In genomic region chr2:170822885-170823799, GRCh38 we compare ENCODE assay signal across 11 cellular contexts. TPM values are rescaled to one million over a fixed set of nuclear protein-coding genes. Genes with fewer than 3 reads are reported as not detected.
A peak's percentile ranks its signal among the peaks of the same experiment; 100 is the strongest.
DNase-seq lines count a peak whose midpoint lies in the region; ATAC-seq and TF ChIP-seq lines count a peak whose summit lies in the region.
"Had no signal": no experiment of that assay in that cellular context is flagged by ENCODE, and none has a peak within 500 bp of the region (broad histone marks: within the 10 kb centered on the region; RNA-seq: fewer than 3 reads in every experiment).

No MANE protein-coding gene starts in this region.

- no peaks in the 10 kb centered on the region for H3K36me3 ChIP-seq in gastroesophageal sphincter

- peaks cover 86% of the 10 kb centered on the region for H3K27me3 ChIP-seq in CD4-positive, alpha-beta T cell (ENCODE audit: control insufficient read depth, insufficient read depth, low read length)
- H3K27me3 ChIP-seq in gastroesophageal sphincter = peaks cover 100% of the 10 kb centered on the region

- H3K4me1 ChIP-seq in gastroesophageal sphincter = peaks cover 0 to 57% (median 46%) of the 10 kb centered on the region in 3 donors

- TF ChIP-seq CTCF in CD4-positive, alpha-beta T cell (IDR thresholded peaks at IDR 0.05) = no peak
- TF ChIP-seq CTCF in gastroesophageal sphincter (IDR thresholded peaks at IDR 0.05) = no peak
- no peak for TF ChIP-seq CTCF in osteocyte (IDR thresholded peaks at IDR 0.05)

- intact Hi-C loops in CD4-positive, alpha-beta T cell (cut with DNase I, micrococcal nuclease) = no loop called here

- CTCF ChIA-PET in CD4-positive, alpha-beta T cell (lab: Charles Lee) = no interaction called here

- TF ChIP-seq EP300 in gastroesophageal sphincter (IDR thresholded peaks at IDR 0.05) = no peak

- no peaks in the 10 kb centered on the region for H3K9me3 ChIP-seq in CD4-positive, alpha-beta T cell (ENCODE audit: control insufficient read depth, low read length)
- no peaks in the 10 kb centered on the region for H3K9me3 ChIP-seq in gastroesophageal sphincter

- H3K36me3 Mint-ChIP-seq in CD4-positive, alpha-beta T cell (ENCODE audit: low read depth) = no peaks in the 10 kb centered on the region
- no peaks in the 10 kb centered on the region for H3K36me3 Mint-ChIP-seq in osteocyte (ENCODE audit: unreplicated experiment)

- POLR2A ChIA-PET in CD4-positive, alpha-beta T cell (lab: Charles Lee) = interaction anchor here (1.2 kb wide), 1 partner anchor 50 kb away, joined by 3 read pairs; no protein-coding TSS in a partner anchor

- peaks cover 93% of the 10 kb centered on the region for H3K27me3 Mint-ChIP-seq in CD4-positive, alpha-beta T cell
- peaks cover 86% of the 10 kb centered on the region for H3K27me3 Mint-ChIP-seq in osteocyte (ENCODE audit: unreplicated experiment)

- TF ChIP-seq POLR2A in gastroesophageal sphincter (IDR thresholded peaks at IDR 0.05) = no peak

- no peak for DNase-seq in CD4-positive, alpha-beta T cell
- DNase-seq in osteocyte (ENCODE audit: extremely low spot score, unreplicated experiment) = no peak
- DNase-seq in SIG-M5 treated with dmso at 0.1 percent for 504 hours (lab: John Stamatoyannopoulos, UW; ENCODE audit: unreplicated experiment) = no peak
- DNase-seq in NCI-H1092 treated with DMSO at 0.1 percent for 48 hours (lab: John Stamatoyannopoulos, UW) = no peak
- DNase-seq: islet precursor cell had no signal

- peaks cover 37% of the 10 kb centered on the region for H3K4me1 Mint-ChIP-seq in CD4-positive, alpha-beta T cell (ENCODE audit: low read depth)
- H3K4me1 Mint-ChIP-seq in osteocyte (ENCODE audit: unreplicated experiment) = peaks cover 31% of the 10 kb centered on the region

- peak overlapping the region in 1 of 2 donors; percentile 49 for H3K4me3 ChIP-seq in gastroesophageal sphincter

- H3K27ac Mint-ChIP-seq in CD4-positive, alpha-beta T cell = no peak overlapping the region
- H3K27ac Mint-ChIP-seq in osteocyte (ENCODE audit: unreplicated experiment) = no peak overlapping the region

- H3K27ac ChIP-seq in CD4-positive, alpha-beta T cell (ENCODE audit: low read depth, low read length) = no peak overlapping the region
- H3K27ac ChIP-seq in gastroesophageal sphincter = no peak overlapping the region
- H3K27ac ChIP-seq: KMS-11 had no signal

- H3K4me3 Mint-ChIP-seq in CD4-positive, alpha-beta T cell = peak overlapping the region; percentile 59
- peak overlapping the region; percentile 58 for H3K4me3 Mint-ChIP-seq in osteocyte (ENCODE audit: unreplicated experiment)

- ATAC-seq in CD4-positive, alpha-beta T cell (ENCODE audit: poor library complexity) = peak; percentile 9
- ATAC-seq in SK-N-SH treated with all-trans-retinoic acid at 6 μM for 48 hours (peak; percentile 53), gastroesophageal sphincter (peak; percentile 22), GM21737 (IDR thresholded peaks at IDR 0.05; ENCODE audit: unreplicated experiment) (no peak), GM19452 (IDR thresholded peaks at IDR 0.05; ENCODE audit: unreplicated experiment) (no peak)

- 7 to 10% methylated on average over 7 to 8 of the region's 60 CpGs for WGBS in gastroesophageal sphincter (ENCODE audit: low coverage in 1 of 2), 2 donors

- no peaks in the 10 kb centered on the region for H3K9me3 Mint-ChIP-seq in CD4-positive, alpha-beta T cell
- no peaks in the 10 kb centered on the region for H3K9me3 Mint-ChIP-seq in osteocyte (ENCODE audit: unreplicated experiment)

TF ChIP-seq in SK-N-SH treated with all-trans-retinoic acid at 6 μM for 48 hours, 23 proteins besides CTCF, POLR2A, EP300 and RAD21:
- no peak for TF ChIP-seq SNAI2 (CRISPR knock-in tag; IDR thresholded peaks at IDR 0.05)
- TF ChIP-seq ZC3H10 (CRISPR knock-in tag; IDR thresholded peaks at IDR 0.05) = no peak
- TF ChIP-seq OSR1 (CRISPR knock-in tag; IDR thresholded peaks at IDR 0.05) = no peak
- TF ChIP-seq ZFP30 (CRISPR knock-in tag; IDR thresholded peaks at IDR 0.05) = no peak
- no peak for TF ChIP-seq RARB (CRISPR knock-in tag; IDR thresholded peaks at IDR 0.05)
- no peak for TF ChIP-seq ZNF70 (CRISPR knock-in tag; IDR thresholded peaks at IDR 0.05)
- TF ChIP-seq POU6F1 (CRISPR knock-in tag; IDR thresholded peaks at IDR 0.05; ENCODE audit: borderline replicate concordance, low read depth) = no peak
- TF ChIP-seq ARNTL (CRISPR knock-in tag; IDR thresholded peaks at IDR 0.05; ENCODE audit: borderline replicate concordance, low read depth) = no peak

RNA-seq across cellular contexts. Expression of gene GAD1, which starts 6.5 kb away (rescaled TPM):
- not detected for total RNA-seq in CD4-positive, alpha-beta T cell
- total RNA-seq in gastroesophageal sphincter = not detected
- not detected in 2 replicates for total RNA-seq in osteocyte

RNA-seq across cellular contexts. Expression of gene ERICH2, which starts 53.0 kb away (rescaled TPM):
- not detected for total RNA-seq in CD4-positive, alpha-beta T cell
- total RNA-seq in gastroesophageal sphincter (not detected), osteocyte (not detected in 2 replicates)
- total RNA-seq: temporal lobe had no signal

Comparison
In these comparisons a context has a peak if more than half of its experiments do, and no peak if none do; other contexts are left out.
1. ATAC-seq: peak in CD4-positive, alpha-beta T cell (single experiment), SK-N-SH treated with all-trans-retinoic acid at 6 μM for 48 hours (single experiment) and gastroesophageal sphincter (single experiment); none in GM21737 (single experiment) and GM19452 (single experiment).